In genomic region chr4:183816882-183817509, GRCh38 we compare ENCODE assay signal across 23 cellular contexts.
"Had no signal": no experiment of that assay in that cellular context is flagged by ENCODE, and none has a peak within 500 bp of the region (broad histone marks: within the 10 kb centered on the region; RNA-seq: fewer than 3 reads in every experiment).

No MANE protein-coding gene starts in this region.

- H3K4me3 ChIP-seq: colonic mucosa, heart right ventricle, lung, pancreas, sigmoid colon, skin epidermis, testis, transverse colon had no signal

- H3K36me3 ChIP-seq: colonic mucosa, heart right ventricle, pancreas, sigmoid colon, transverse colon had no signal

- H3K27me3 ChIP-seq: colonic mucosa, heart right ventricle, pancreas, sigmoid colon, testis, transverse colon had no signal

- ATAC-seq: heart right ventricle; left cardiac atrium; left ventricle myocardium superior; pancreas; stimulated activated naive B cell treated with anti-CD40 and anti-IgM and Interleukin-4, amounts not matched to agents 10 μg/mL and 1 μg/mL and 100 μg/mL, for 72 hours; stimulated activated naive CD8-positive, alpha-beta T cell treated with anti-CD3 and anti-CD28 coated beads, Interleukin-15, amount 100 ng/mL, for 72 hours had no signal

- H3K9me3 ChIP-seq: colonic mucosa, pancreas, sigmoid colon, testis, transverse colon had no signal

- H3K4me1 ChIP-seq: colonic mucosa, heart right ventricle, pancreas, sigmoid colon, testis had no signal

- H3K27ac ChIP-seq: colonic mucosa, heart right ventricle, pancreas, sigmoid colon, skin epidermis, testis, transverse colon had no signal

- DNase-seq: colonic mucosa; dermis blood vessel endothelial cell; endodermal cell; heart right ventricle; hypothalamus; left cardiac atrium; left ventricle myocardium superior; mesenchymal stem cell; midbrain; occipital lobe; pancreas; sigmoid colon; stimulated activated CD4-positive, alpha-beta T cell treated with anti-CD3 and anti-CD28 coated beads, Interleukin-2, amount 100 ng/mL, for 24 hours; stimulated activated CD4-positive, alpha-beta T cell treated with anti-CD3 and anti-CD28 coated beads, Interleukin-4, amount 100 ng/mL, for 4 hours; stimulated activated naive B cell treated with anti-CD40 and anti-IgM and Interleukin-4, amounts not matched to agents 10 μg/mL and 1 μg/mL and 100 μg/mL, for 72 hours; stimulated activated naive CD8-positive, alpha-beta T cell treated with anti-CD3 and anti-CD28 coated beads, Interleukin-15, amount 100 ng/mL, for 72 hours; testis; transverse colon had no signal

- FAIRE-seq: endothelial cell of umbilical vein, frontal cortex, islet of Langerhans, pancreas had no signal
